1 cellular context compared by ENCODE assay signal in the genomic region with DNA sequence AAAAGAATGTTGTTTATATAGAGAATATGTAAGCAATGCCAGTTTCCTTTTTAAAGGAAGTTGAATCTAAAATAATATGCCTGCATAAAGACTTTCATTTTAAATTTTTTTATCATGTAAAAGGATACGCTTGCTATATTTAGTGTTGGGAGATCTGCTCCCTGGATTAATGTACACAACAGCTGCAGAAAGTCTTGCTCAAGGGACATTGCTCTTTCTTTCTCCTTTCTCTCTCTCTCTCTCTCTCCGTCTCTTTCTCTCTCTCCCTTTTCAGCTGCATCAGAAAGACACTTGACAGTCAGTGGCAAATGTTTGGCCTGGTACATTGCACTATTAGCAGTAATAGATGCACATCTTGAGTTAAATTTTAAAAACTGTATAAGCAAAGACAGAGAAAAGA.
TF ChIP-seq lines count a peak whose summit lies in the region.

No MANE protein-coding gene starts in this region.

TF ChIP-seq in A549, 52 proteins besides CTCF, POLR2A, EP300 and RAD21:
- TF ChIP-seq FOSB (CRISPR knock-in tag; IDR thresholded peaks at IDR 0.05) (no peak), ZFP36 (IDR thresholded peaks at IDR 0.05; ENCODE audit: borderline replicate concordance, partially characterized antibody) (no peak), ELK1 (IDR thresholded peaks at IDR 0.05; ENCODE audit: low read depth, low read length) (no peak), EHMT2 (IDR thresholded peaks at IDR 0.05; ENCODE audit: low read depth) (no peak), ATOH8 (CRISPR knock-in tag; IDR thresholded peaks at IDR 0.05; ENCODE audit: low read depth) (no peak), SMC3 (IDR thresholded peaks at IDR 0.05) (no peak), GATA3 (IDR thresholded peaks at IDR 0.05; ENCODE audit: borderline replicate concordance) (no peak)
